17 cellular contexts compared by ENCODE assay signal in genomic region chr19:19500975-19501644, GRCh38. TPM values are rescaled to one million over a fixed set of nuclear protein-coding genes. Genes with fewer than 3 reads are reported as not detected.
"Had no signal": no experiment of that assay in that cellular context is flagged by ENCODE, and none has a peak within 500 bp of the region (broad histone marks: within the 10 kb centered on the region; RNA-seq: fewer than 3 reads in every experiment).

No MANE protein-coding gene starts in this region.

- H3K4me1 Mint-ChIP-seq: naive thymus-derived CD4-positive, alpha-beta T cell had no signal

- H3K36me3 ChIP-seq: ovary had no signal

- H3K4me1 ChIP-seq: heart left ventricle had no signal

- H3K27ac Mint-ChIP-seq: stimulated activated naive CD8-positive, alpha-beta T cell treated with anti-CD3 and anti-CD28 coated beads, Interleukin-15, Interleukin-2, amounts not matched to agents 100 ng/mL and 50 ng/mL, for 24 hours had no signal

- H3K27me3 Mint-ChIP-seq: naive thymus-derived CD4-positive, alpha-beta T cell; stimulated activated naive CD8-positive, alpha-beta T cell treated with anti-CD3 and anti-CD28 coated beads, Interleukin-15, Interleukin-2, amounts not matched to agents 100 ng/mL and 50 ng/mL, for 24 hours had no signal

- H3K4me3 ChIP-seq: heart left ventricle, ovary, tibial nerve had no signal

- H3K27me3 ChIP-seq: heart left ventricle, neutrophil, ovary, tibial nerve had no signal

- ATAC-seq: esophagus mucosa; heart left ventricle; naive thymus-derived CD4-positive, alpha-beta T cell; right cardiac atrium had no signal

- H3K27ac ChIP-seq: heart left ventricle, neutrophil, ovary, tibial nerve had no signal

- H3K9me3 ChIP-seq: heart left ventricle, neutrophil, ovary, tibial nerve had no signal

- H3K4me3 Mint-ChIP-seq: naive thymus-derived CD4-positive, alpha-beta T cell; nephron progenitor cell; stimulated activated naive CD8-positive, alpha-beta T cell treated with anti-CD3 and anti-CD28 coated beads, Interleukin-15, Interleukin-2, amounts not matched to agents 100 ng/mL and 50 ng/mL, for 24 hours had no signal

- H3K9me3 Mint-ChIP-seq: nephron progenitor cell; stimulated activated naive CD8-positive, alpha-beta T cell treated with anti-CD3 and anti-CD28 coated beads, Interleukin-15, Interleukin-2, amounts not matched to agents 100 ng/mL and 50 ng/mL, for 24 hours had no signal

- DNase-seq: effector memory CD4-positive, alpha-beta T cell; heart left ventricle; hippocampal formation; kidney glomerular epithelial cell; mesendoderm; naive thymus-derived CD4-positive, alpha-beta T cell; nephron progenitor cell; ovary; small intestine; stimulated activated CD4-positive, alpha-beta T cell treated with anti-CD3 and anti-CD28 coated beads, Interleukin-2, amount 100 ng/mL, for 48 hours had no signal

RNA-seq across cellular contexts. Expression of gene CILP2, which starts 37.0 kb away (rescaled TPM):
- total RNA-seq: esophagus mucosa, glomerular endothelial cell, lung microvascular endothelial cell had no signal
